ENCODE assay signal across 8 cellular contexts in the genomic region with DNA sequence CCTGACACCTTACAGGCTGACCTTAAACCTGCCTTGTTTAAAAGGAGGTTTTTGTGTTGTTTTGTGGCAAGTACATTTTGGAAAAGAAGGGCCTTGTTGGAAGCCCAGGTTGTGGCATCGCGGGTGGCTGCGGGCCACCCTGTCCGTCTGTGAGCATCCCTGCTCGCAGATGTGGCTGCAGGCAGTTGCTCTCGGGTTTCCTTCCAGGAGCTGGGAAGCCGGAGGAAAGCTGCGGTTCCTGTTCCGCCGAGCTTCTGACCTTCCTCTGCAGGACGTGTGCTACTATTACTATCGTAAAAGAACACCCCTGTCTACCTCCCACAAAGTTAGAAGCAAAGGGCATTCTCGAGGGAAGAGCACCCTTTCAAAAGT. TPM values are rescaled to one million over a fixed set of nuclear protein-coding genes. Genes with fewer than 3 reads are reported as not detected.
DNase-seq lines count a peak whose midpoint lies in the region; ATAC-seq and TF ChIP-seq lines count a peak whose summit lies in the region.

No MANE protein-coding gene starts in this region.

- peaks cover 58% of the 10 kb centered on the region for H3K79me2 ChIP-seq in HCT116 (ENCODE audit: insufficient read depth, low read length)

- peak overlapping the region; percentile 95 for H3K4me2 ChIP-seq in HCT116 (ENCODE audit: low read length)

- intact Hi-C loops in HCT116 (cut with micrococcal nuclease): no loop called here

- no peak for TF ChIP-seq RAD21 in HCT116 (IDR thresholded peaks at IDR 0.05; ENCODE audit: low read depth)

- H3K27ac Mint-ChIP-seq in T-helper 1 cell treated with Interleukin-12 subunit alpha and Interleukin-12 subunit beta and Interleukin-4 antibody, amounts not matched to agents 30 μg/mL and 1 μg/mL, for 36 hours: peak overlapping the region; percentile 89
- H3K27ac Mint-ChIP-seq in central memory CD8-positive, alpha-beta T cell (ENCODE audit: low read depth): peak overlapping the region; percentile 87
- peak overlapping the region; percentile 91 to 97 for H3K27ac Mint-ChIP-seq in stimulated activated naive CD8-positive, alpha-beta T cell treated with anti-CD3 and anti-CD28 coated beads, Interleukin-15, amount 100 ng/mL, for 72 hours

- peak; percentile 24 for ATAC-seq in HCT116
- peak; percentile 2 for ATAC-seq in central memory CD8-positive, alpha-beta T cell (replicated peaks; ENCODE audit: extremely low read depth, poor library complexity, severe bottlenecking)
- ATAC-seq in stimulated activated naive CD8-positive, alpha-beta T cell treated with anti-CD3 and anti-CD28 coated beads, Interleukin-15, amount 100 ng/mL, for 72 hours: peak; percentile 6

- H3K4me3 Mint-ChIP-seq in T-helper 1 cell treated with Interleukin-12 subunit alpha and Interleukin-12 subunit beta and Interleukin-4 antibody, amounts not matched to agents 30 μg/mL and 1 μg/mL, for 36 hours: peak overlapping the region; percentile 91
- peak overlapping the region; percentile 88 for H3K4me3 Mint-ChIP-seq in central memory CD8-positive, alpha-beta T cell
- peak overlapping the region; percentile 90 to 94 for H3K4me3 Mint-ChIP-seq in stimulated activated naive CD8-positive, alpha-beta T cell treated with anti-CD3 and anti-CD28 coated beads, Interleukin-15, amount 100 ng/mL, for 72 hours

- H3K27me3 Mint-ChIP-seq in T-helper 1 cell treated with Interleukin-12 subunit alpha and Interleukin-12 subunit beta and Interleukin-4 antibody, amounts not matched to agents 30 μg/mL and 1 μg/mL, for 36 hours (ENCODE audit: low read depth): peaks cover 9% of the 10 kb centered on the region
- no peaks in the 10 kb centered on the region for H3K27me3 Mint-ChIP-seq in central memory CD8-positive, alpha-beta T cell
- peaks cover 7% of the 10 kb centered on the region for H3K27me3 Mint-ChIP-seq in stimulated activated naive CD8-positive, alpha-beta T cell treated with anti-CD3 and anti-CD28 coated beads, Interleukin-15, amount 100 ng/mL, for 72 hours

- H3K27ac ChIP-seq in HCT116 (ENCODE audit: low read depth, low read length) (peak overlapping the region; percentile 89), layer of hippocampus (ENCODE audit: low read depth, low read length) (peak overlapping the region; percentile 85)

- DNase-seq in T-helper 1 cell (no peak), HCT116 (ENCODE audit: low read depth, low spot score) (no peak), NT2/D1 (ENCODE audit: low read depth, low spot score) (peak; percentile 8)
- no peak for DNase-seq in central memory CD8-positive, alpha-beta T cell (ENCODE audit: low spot score in 2 of 2)
- no peak for DNase-seq in stimulated activated naive CD8-positive, alpha-beta T cell treated with anti-CD3 and anti-CD28 coated beads, Interleukin-15, amount 100 ng/mL, for 72 hours
- no peak for DNase-seq in central memory CD4-positive, alpha-beta T cell

- H3K9ac ChIP-seq in HCT116 (ENCODE audit: low read length) (peak overlapping the region; percentile 90), NT2/D1 (ENCODE audit: insufficient read length, low read depth) (peak overlapping the region; percentile 93)

- H3K9me3 ChIP-seq in HCT116 (ENCODE audit: control insufficient read depth in 1 of 2, insufficient read depth in 1 of 2, low read depth in 1 of 2, low read length in 2 of 2): no peaks in the 10 kb centered on the region
- H3K9me3 ChIP-seq in NT2/D1 (ENCODE audit: insufficient read depth, low read length): peaks cover 31% of the 10 kb centered on the region

- no peaks in the 10 kb centered on the region for H4K20me1 ChIP-seq in HCT116 (ENCODE audit: insufficient read depth)

- H3K4me1 ChIP-seq in HCT116 (ENCODE audit: control insufficient read depth in 1 of 2, insufficient read depth in 2 of 2, low read length in 2 of 2) (peaks cover 5 to 24% of the 10 kb centered on the region in 2 experiments; a peak in 3 of 4 replicates), NT2/D1 (ENCODE audit: insufficient read depth, insufficient read length) (no peaks in the 10 kb centered on the region)

- POLR2A ChIA-PET in HCT116 (lab: Charles Lee): no interaction called here

- CTCF ChIA-PET in HCT116 (lab: Charles Lee): no interaction called here

- H2AFZ ChIP-seq in HCT116 (ENCODE audit: low read depth, low read length, poor library complexity, severe bottlenecking): no peak overlapping the region

- H3K4me3 ChIP-seq in HCT116 (replicated peaks in 1 of 2; ENCODE audit: low read depth in 1 of 2, low read length in 2 of 2) (peak overlapping the region; percentile 78 to 89), NT2/D1 (ENCODE audit: insufficient read length, low read depth) (peak overlapping the region; percentile 88)

- no peak for TF ChIP-seq POLR2A in HCT116 (IDR thresholded peaks at IDR 0.05; ENCODE audit: borderline replicate concordance, extremely low read depth, insufficient read depth, insufficient read length)

- no TSS peak for BruUV-seq in HCT116 (replicated peaks; lab: Mats Ljungman, UMichigan)

- peaks cover 11% of the 10 kb centered on the region for H3K36me3 Mint-ChIP-seq in T-helper 1 cell treated with Interleukin-12 subunit alpha and Interleukin-12 subunit beta and Interleukin-4 antibody, amounts not matched to agents 30 μg/mL and 1 μg/mL, for 36 hours (ENCODE audit: low read depth)
- peaks cover 19% of the 10 kb centered on the region for H3K36me3 Mint-ChIP-seq in central memory CD8-positive, alpha-beta T cell (ENCODE audit: insufficient read depth)

- H3K9me2 ChIP-seq in HCT116 (ENCODE audit: insufficient read depth): no peaks in the 10 kb centered on the region

- H3K9me3 Mint-ChIP-seq in T-helper 1 cell treated with Interleukin-12 subunit alpha and Interleukin-12 subunit beta and Interleukin-4 antibody, amounts not matched to agents 30 μg/mL and 1 μg/mL, for 36 hours: peaks cover 11% of the 10 kb centered on the region
- H3K9me3 Mint-ChIP-seq in central memory CD8-positive, alpha-beta T cell: no peaks in the 10 kb centered on the region
- peaks cover 0 to 6% of the 10 kb centered on the region in 2 donors for H3K9me3 Mint-ChIP-seq in stimulated activated naive CD8-positive, alpha-beta T cell treated with anti-CD3 and anti-CD28 coated beads, Interleukin-15, amount 100 ng/mL, for 72 hours

- RAD21 ChIA-PET in HCT116 (lab: Charles Lee; ENCODE audit: low non-redundant PET in 1 of 2, low total read pairs in 2 of 2, uncharacterized antibody in 2 of 2, unreplicated experiment in 2 of 2): interaction anchor here in 1 of 2 experiments (0.7 kb wide), 1 partner anchor 88 kb away, joined by 3 read pairs; no protein-coding TSS in a partner anchor

- H3K27me3 ChIP-seq in HCT116 (ENCODE audit: insufficient read depth, low read length): no peaks in the 10 kb centered on the region
- no peaks in the 10 kb centered on the region for H3K27me3 ChIP-seq in NT2/D1 (ENCODE audit: insufficient read depth, insufficient read length)
- no peaks in the 10 kb centered on the region for H3K27me3 ChIP-seq in layer of hippocampus (ENCODE audit: control insufficient read depth, insufficient read depth, low read length)

- H3K4me1 Mint-ChIP-seq in T-helper 1 cell treated with Interleukin-12 subunit alpha and Interleukin-12 subunit beta and Interleukin-4 antibody, amounts not matched to agents 30 μg/mL and 1 μg/mL, for 36 hours (ENCODE audit: low read depth): peaks cover 28% of the 10 kb centered on the region
- peaks cover 32% of the 10 kb centered on the region for H3K4me1 Mint-ChIP-seq in central memory CD8-positive, alpha-beta T cell
- peaks cover 44% of the 10 kb centered on the region for H3K4me1 Mint-ChIP-seq in stimulated activated naive CD8-positive, alpha-beta T cell treated with anti-CD3 and anti-CD28 coated beads, Interleukin-15, amount 100 ng/mL, for 72 hours

- TF ChIP-seq CTCF in HCT116 (IDR thresholded peaks at IDR 0.05 in 2 of 3, conservative IDR thresholded peaks at IDR 0.05 in 1 of 3; ENCODE audit: borderline replicate concordance in 1 of 3, insufficient read depth in 1 of 3, low read depth in 2 of 3, low read length in 2 of 3): no peak

- H3K36me3 ChIP-seq in HCT116 (ENCODE audit: control insufficient read depth in 1 of 2, insufficient read depth in 2 of 2, low read length in 2 of 2): no peaks in the 10 kb centered on the region; a peak in 1 of 4 replicates
- peaks cover 10% of the 10 kb centered on the region for H3K36me3 ChIP-seq in NT2/D1 (ENCODE audit: insufficient read depth, insufficient read length, low read length)

TF ChIP-seq in HCT116, 20 proteins besides CTCF, POLR2A, EP300 and RAD21 (continues in another document):
- no peak for TF ChIP-seq EGR1 (IDR thresholded peaks at IDR 0.05; ENCODE audit: low read depth)
- no peak for TF ChIP-seq TCF7L2 (IDR thresholded peaks at IDR 0.05; ENCODE audit: borderline replicate concordance, extremely low read depth, insufficient read depth, insufficient read length)
- TF ChIP-seq ZFX (IDR thresholded peaks at IDR 0.05): no peak
- TF ChIP-seq, protein P1, sequence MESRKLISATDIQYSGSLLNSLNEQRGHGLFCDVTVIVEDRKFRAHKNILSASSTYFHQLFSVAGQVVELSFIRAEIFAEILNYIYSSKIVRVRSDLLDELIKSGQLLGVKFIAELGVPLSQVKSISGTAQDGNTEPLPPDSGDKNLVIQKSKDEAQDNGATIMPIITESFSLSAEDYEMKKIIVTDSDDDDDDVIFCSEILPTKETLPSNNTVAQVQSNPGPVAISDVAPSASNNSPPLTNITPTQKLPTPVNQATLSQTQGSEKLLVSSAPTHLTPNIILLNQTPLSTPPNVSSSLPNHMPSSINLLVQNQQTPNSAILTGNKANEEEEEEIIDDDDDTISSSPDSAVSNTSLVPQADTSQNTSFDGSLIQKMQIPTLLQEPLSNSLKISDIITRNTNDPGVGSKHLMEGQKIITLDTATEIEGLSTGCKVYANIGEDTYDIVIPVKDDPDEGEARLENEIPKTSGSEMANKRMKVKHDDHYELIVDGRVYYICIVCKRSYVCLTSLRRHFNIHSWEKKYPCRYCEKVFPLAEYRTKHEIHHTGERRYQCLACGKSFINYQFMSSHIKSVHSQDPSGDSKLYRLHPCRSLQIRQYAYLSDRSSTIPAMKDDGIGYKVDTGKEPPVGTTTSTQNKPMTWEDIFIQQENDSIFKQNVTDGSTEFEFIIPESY (IDR thresholded peaks at IDR 0.05; ENCODE audit: extremely low read depth, insufficient replicate concordance, low read length): no peak
- TF ChIP-seq YY1 (IDR thresholded peaks at IDR 0.05; ENCODE audit: extremely low read depth, insufficient replicate concordance, low read depth, low read length): no peak
- TF ChIP-seq SP1 (IDR thresholded peaks at IDR 0.05; ENCODE audit: low read depth): no peak
- TF ChIP-seq, protein P2, sequence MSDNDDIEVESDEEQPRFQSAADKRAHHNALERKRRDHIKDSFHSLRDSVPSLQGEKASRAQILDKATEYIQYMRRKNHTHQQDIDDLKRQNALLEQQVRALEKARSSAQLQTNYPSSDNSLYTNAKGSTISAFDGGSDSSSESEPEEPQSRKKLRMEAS (IDR thresholded peaks at IDR 0.05): no peak
- no peak for TF ChIP-seq EZH2 (IDR thresholded peaks at IDR 0.05)

RNA-seq across cellular contexts. Expression of a gene that starts 0.8 kb away (rescaled TPM):
- total RNA-seq in HCT116 (2021; ENCODE audit: unreplicated experiment): 68.2 TPM
- polyA plus RNA-seq in HCT116 (2012): 40.0 and 50.3 TPM in 2 replicates

RNA-seq across cellular contexts. Expression of a gene that starts 53.3 kb away (rescaled TPM):
- total RNA-seq in HCT116 (2021; ENCODE audit: unreplicated experiment): not detected
- polyA plus RNA-seq in HCT116 (2012): not detected in 2 replicates
